8 cellular contexts compared by ENCODE assay signal in the genomic region with DNA sequence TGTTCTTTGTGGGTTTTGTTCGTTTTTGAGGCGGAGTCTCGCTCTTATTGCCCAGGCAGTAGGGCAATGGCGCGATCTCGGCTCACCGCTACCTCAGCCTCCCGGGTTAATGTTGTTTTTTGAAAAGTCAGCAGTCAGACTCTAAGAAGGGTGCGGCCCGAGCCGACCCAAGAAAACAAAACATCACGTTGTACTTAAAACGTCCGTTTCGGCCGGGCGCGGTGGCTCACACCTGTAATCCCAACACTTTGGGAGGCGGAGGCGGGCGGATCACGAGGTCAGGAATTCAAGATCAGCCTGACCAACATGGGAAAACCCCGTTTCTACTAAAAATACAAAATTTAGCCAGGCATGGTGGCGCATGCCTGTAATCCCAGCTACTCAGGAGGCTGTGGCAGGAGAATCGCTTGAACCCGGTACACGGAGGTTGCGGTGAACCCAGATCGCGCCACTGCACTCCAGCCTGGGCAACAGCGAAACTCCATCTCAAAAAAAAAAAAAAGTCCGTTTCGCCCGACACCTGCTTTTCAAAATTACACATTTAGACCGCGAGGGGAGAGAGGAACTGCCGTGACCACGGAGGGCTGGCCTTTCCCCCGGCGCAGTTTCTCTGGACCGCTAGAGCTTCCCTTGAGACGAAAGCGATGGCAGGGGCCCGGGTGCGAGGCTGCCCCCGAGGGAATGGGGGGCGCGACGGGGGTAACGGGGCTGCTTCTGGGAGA. TPM values are rescaled to one million over a fixed set of nuclear protein-coding genes. Genes with fewer than 3 reads are reported as not detected.
DNase-seq lines count a peak whose midpoint lies in the region; ATAC-seq and TF ChIP-seq lines count a peak whose summit lies in the region.

No MANE protein-coding gene starts in this region.

- H3K4me1 Mint-ChIP-seq in natural killer cell treated with Interleukin-12 subunit alpha and Interleukin-12 subunit beta and Interleukin-15 and Interleukin-18, amount 100 ng/mL, for 72 hours (ENCODE audit: low read depth in 2 of 2) = peaks cover 25 to 31% of the 10 kb centered on the region in 2 donors

- TF ChIP-seq CTCF in esophagus muscularis mucosa (IDR thresholded peaks at IDR 0.05) = no peak

- 3% methylated on average over 42 of the region's 50 CpGs for WGBS in esophagus muscularis mucosa

- H3K27ac ChIP-seq in esophagus muscularis mucosa (replicated peaks in 1 of 4) = peak overlapping the region; percentile 93 to 95 (median 94)

- peak overlapping the region; percentile 81 to 93 (median 87) for H3K4me3 ChIP-seq in esophagus muscularis mucosa

- ATAC-seq in HG02610 (IDR thresholded peaks at IDR 0.05; ENCODE audit: unreplicated experiment) = peak; percentile 55
- peak; percentile 77 to 85 for ATAC-seq in natural killer cell treated with Interleukin-12 subunit alpha and Interleukin-12 subunit beta and Interleukin-15 and Interleukin-18, amount 100 ng/mL, for 72 hours

- H3K36me3 ChIP-seq in esophagus muscularis mucosa = peaks cover 0 to 9% (median 4%) of the 10 kb centered on the region in 4 donors

- H3K9me3 Mint-ChIP-seq in natural killer cell treated with Interleukin-12 subunit alpha and Interleukin-12 subunit beta and Interleukin-15 and Interleukin-18, amount 100 ng/mL, for 72 hours = no peaks in the 10 kb centered on the region

- H3K9me3 ChIP-seq in esophagus muscularis mucosa = no peaks in the 10 kb centered on the region

- H3K36me3 Mint-ChIP-seq in natural killer cell treated with Interleukin-12 subunit alpha and Interleukin-12 subunit beta and Interleukin-15 and Interleukin-18, amount 100 ng/mL, for 72 hours = no peaks in the 10 kb centered on the region

- peak overlapping the region; percentile 11 to 61 for H3K27ac Mint-ChIP-seq in natural killer cell treated with Interleukin-12 subunit alpha and Interleukin-12 subunit beta and Interleukin-15 and Interleukin-18, amount 100 ng/mL, for 72 hours

- DNase-seq in DMS53 (lab: John Stamatoyannopoulos, UW) = peak; percentile 71
- no peak for DNase-seq in DMS53 treated with DMSO at 0.1 percent for 48 hours (lab: John Stamatoyannopoulos, UW; ENCODE audit: unreplicated experiment)
- DNase-seq in NCI-H146 (lab: John Stamatoyannopoulos, UW) = peak; percentile 61
- DNase-seq in activated CD8-positive, alpha-beta memory T cell treated with anti-CD3 and anti-CD28 coated beads, Interleukin-2, amount 50 U/mL, for 4 hours = peak; percentile 31
- no peak for DNase-seq in esophagus muscularis mucosa (ENCODE audit: extremely low spot score)
- peak; percentile 80 for DNase-seq in natural killer cell treated with Interleukin-12 subunit alpha and Interleukin-12 subunit beta and Interleukin-15 and Interleukin-18, amount 100 ng/mL, for 72 hours (ENCODE audit: low spot score)
- no peak for DNase-seq in HPDE6-E6E7 (ENCODE audit: extremely low spot score)

- H3K27me3 ChIP-seq in esophagus muscularis mucosa = no peaks in the 10 kb centered on the region

- no peak for TF ChIP-seq EP300 in esophagus muscularis mucosa (IDR thresholded peaks at IDR 0.05)

- intact Hi-C loops in esophagus muscularis mucosa (cut with DNase I) = no loop called here

- H3K4me3 Mint-ChIP-seq in natural killer cell treated with Interleukin-12 subunit alpha and Interleukin-12 subunit beta and Interleukin-15 and Interleukin-18, amount 100 ng/mL, for 72 hours = peak overlapping the region; percentile 82

- peaks cover 0 to 3% of the 10 kb centered on the region in 2 donors for H3K27me3 Mint-ChIP-seq in natural killer cell treated with Interleukin-12 subunit alpha and Interleukin-12 subunit beta and Interleukin-15 and Interleukin-18, amount 100 ng/mL, for 72 hours

- TF ChIP-seq POLR2A in esophagus muscularis mucosa (IDR thresholded peaks at IDR 0.05; ENCODE audit: low read depth) = no peak

- peaks cover 33 to 61% (median 57%) of the 10 kb centered on the region in 4 donors for H3K4me1 ChIP-seq in esophagus muscularis mucosa

RNA-seq across cellular contexts. Expression of a gene that starts 0.6 kb away (rescaled TPM):
- 100 to 1,000 TPM; 135 to 528 (median 378) TPM for total RNA-seq in esophagus muscularis mucosa
- 10 to 100 TPM; 15.5 to 23.2 TPM for total RNA-seq in natural killer cell treated with Interleukin-12 subunit alpha and Interleukin-12 subunit beta and Interleukin-15 and Interleukin-18, amount 100 ng/mL, for 72 hours

RNA-seq across cellular contexts. Expression of a gene that starts 35.0 kb away (rescaled TPM):
- not detected for total RNA-seq in esophagus muscularis mucosa
- total RNA-seq in natural killer cell treated with Interleukin-12 subunit alpha and Interleukin-12 subunit beta and Interleukin-15 and Interleukin-18, amount 100 ng/mL, for 72 hours = not detected

RNA-seq across cellular contexts. Expression of a gene that starts 38.7 kb away (rescaled TPM):
- 10 to 100 TPM; 26.5 to 49.2 (median 43.8) TPM for total RNA-seq in esophagus muscularis mucosa
- 10 to 100 TPM; 20.8 to 25.1 TPM for total RNA-seq in natural killer cell treated with Interleukin-12 subunit alpha and Interleukin-12 subunit beta and Interleukin-15 and Interleukin-18, amount 100 ng/mL, for 72 hours

Comparison
In these comparisons a context has a peak if more than half of its experiments do, and no peak if none do; other contexts are left out.
1. DNase-seq: peak in DMS53 (single experiment), NCI-H146 (single experiment), activated CD8-positive, alpha-beta memory T cell treated with anti-CD3 and anti-CD28 coated beads, Interleukin-2, amount 50 U/mL, for 4 hours (single experiment) and natural killer cell treated with Interleukin-12 subunit alpha and Interleukin-12 subunit beta and Interleukin-15 and Interleukin-18, amount 100 ng/mL, for 72 hours (single experiment); none in DMS53 treated with DMSO at 0.1 percent for 48 hours (single experiment), esophagus muscularis mucosa (single experiment) and HPDE6-E6E7 (single experiment).
2. RNA of a gene that starts 0.6 kb away (total RNA-seq): 135 to 528 TPM in esophagus muscularis mucosa; 15.5 to 23.2 TPM in natural killer cell treated with Interleukin-12 subunit alpha and Interleukin-12 subunit beta and Interleukin-15 and Interleukin-18, amount 100 ng/mL, for 72 hours; every median in the first group is over 4 times any median in the second.